In genomic region chr6:15513801-15514711, GRCh38 we compare ENCODE assay signal across 1 cellular context.
TF ChIP-seq lines count a peak whose summit lies in the region.

No MANE protein-coding gene starts in this region.

TF ChIP-seq in IMR-90, 13 proteins besides CTCF, POLR2A, EP300 and RAD21 (continued from another document):
- TF ChIP-seq MXI1 (IDR thresholded peaks at IDR 0.05; ENCODE audit: borderline replicate concordance, low read depth, low read length) (no peak), RCOR1 (IDR thresholded peaks at IDR 0.05; ENCODE audit: insufficient replicate concordance, low read length) (no peak), MAFK (IDR thresholded peaks at IDR 0.05; ENCODE audit: low read depth, low read length) (no peak), CEBPB (IDR thresholded peaks at IDR 0.05; ENCODE audit: low read depth, low read length) (no peak), USF2 (IDR thresholded peaks at IDR 0.05; ENCODE audit: low read depth, low read length) (no peak), CHD1 (IDR thresholded peaks at IDR 0.05; ENCODE audit: low read depth, low read length) (no peak), ELK1 (IDR thresholded peaks at IDR 0.05; ENCODE audit: borderline replicate concordance, low read depth, low read length) (no peak), FOS (IDR thresholded peaks at IDR 0.05; ENCODE audit: low read depth, low read length) (no peak), SMC3 (IDR thresholded peaks at IDR 0.05; ENCODE audit: low read depth, low read length) (no peak), MAZ (IDR thresholded peaks at IDR 0.05; ENCODE audit: borderline replicate concordance, low read depth, low read length) (no peak)
